ENCODE assay signal across 25 cellular contexts in the genomic region with DNA sequence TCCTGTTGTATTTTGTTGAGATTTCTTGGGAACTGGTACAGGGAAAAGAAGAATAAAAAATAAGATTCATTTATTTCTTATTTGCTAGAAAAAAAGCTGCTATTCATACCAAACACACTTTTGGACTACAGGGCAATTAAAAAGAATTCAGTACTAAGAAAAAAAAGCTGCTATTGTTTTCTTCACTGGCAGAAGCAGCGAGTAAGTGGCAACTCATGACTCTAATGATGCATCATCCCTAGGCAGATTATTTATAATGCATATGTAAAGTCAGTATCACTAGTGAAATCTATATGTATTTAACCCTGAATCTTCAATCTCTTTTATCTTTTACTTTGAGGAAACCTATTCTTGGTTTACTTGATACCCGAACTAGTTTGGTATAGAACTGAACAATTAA. TPM values are rescaled to one million over a fixed set of nuclear protein-coding genes. Genes with fewer than 3 reads are reported as not detected.
A peak's percentile ranks its signal among the peaks of the same experiment; 100 is the strongest.
DNase-seq lines count a peak whose midpoint lies in the region; TF ChIP-seq lines count a peak whose summit lies in the region.
"Had no signal": no experiment of that assay in that cellular context is flagged by ENCODE, and none has a peak within 500 bp of the region (broad histone marks: within the 10 kb centered on the region; RNA-seq: fewer than 3 reads in every experiment).

No MANE protein-coding gene starts in this region.

- H3K36me3 ChIP-seq in DOHH2 (ENCODE audit: control insufficient read depth, low read length) (0 out of 2 replicates have a peak, but pooled peaks cover 4% of the 10 kb centered on the region), Karpas-422 (ENCODE audit: insufficient read depth, low read length) (peaks cover 9% of the 10 kb centered on the region)
- H3K36me3 ChIP-seq in CD4-positive, alpha-beta memory T cell (ENCODE audit: insufficient read depth, low read length), result no peaks in the 10 kb centered on the region
- H3K36me3 ChIP-seq: tibial artery had no signal

- H3K9me2 ChIP-seq in DOHH2 (replicated peaks; ENCODE audit: control insufficient read depth, low read length) (no peaks in the 10 kb centered on the region), Karpas-422 (replicated peaks; ENCODE audit: insufficient read depth, low read length) (no peaks in the 10 kb centered on the region)

- H3K27me3 ChIP-seq in DOHH2 (ENCODE audit: control insufficient read depth, low read length) (no peaks in the 10 kb centered on the region), Karpas-422 (ENCODE audit: low read length) (no peaks in the 10 kb centered on the region)
- no peaks in the 10 kb centered on the region for H3K27me3 ChIP-seq in CD4-positive, alpha-beta memory T cell (ENCODE audit: insufficient read depth, low read length)
- H3K27me3 ChIP-seq: gastrocnemius medialis, tibial artery had no signal

- peaks cover 43% of the 10 kb centered on the region for H3K4me1 Mint-ChIP-seq in chondrocyte (ENCODE audit: low read depth)
- H3K4me1 Mint-ChIP-seq in CD4-positive, alpha-beta memory T cell, result peaks cover 19 to 31% (median 27%) of the 10 kb centered on the region in 4 donors
- H3K4me1 Mint-ChIP-seq: nephron had no signal

- TF ChIP-seq CTCF in DOHH2 (IDR thresholded peaks at IDR 0.05; ENCODE audit: low read depth, low read length, poor library complexity, severe bottlenecking) (no peak), chondrocyte (IDR thresholded peaks at IDR 0.05) (no peak)

- peak overlapping the region; percentile 39 for H3K27ac Mint-ChIP-seq in chondrocyte (ENCODE audit: unreplicated experiment)
- H3K27ac Mint-ChIP-seq in CD4-positive, alpha-beta memory T cell, result no peak overlapping the region
- H3K27ac Mint-ChIP-seq: activated naive CD8-positive, alpha-beta T cell treated with anti-CD3 and anti-CD28 coated beads, Interleukin-2, amount 10 ng/mL, durations not matched to agents 7 days and 5 days; nephron; stimulated activated naive CD8-positive, alpha-beta T cell treated with anti-CD3 and anti-CD28 coated beads, Interleukin-15, Interleukin-2, amounts not matched to agents 100 ng/mL and 50 ng/mL, for 24 hours had no signal

- H3K9me3 Mint-ChIP-seq in chondrocyte (ENCODE audit: low read depth), result no peaks in the 10 kb centered on the region
- H3K9me3 Mint-ChIP-seq in CD4-positive, alpha-beta memory T cell, result no peaks in the 10 kb centered on the region
- H3K9me3 Mint-ChIP-seq: activated naive CD8-positive, alpha-beta T cell treated with anti-CD3 and anti-CD28 coated beads, Interleukin-2, amount 10 ng/mL, durations not matched to agents 7 days and 5 days; GM23338; stimulated activated naive CD8-positive, alpha-beta T cell treated with anti-CD3 and anti-CD28 coated beads, Interleukin-15, Interleukin-2, amounts not matched to agents 100 ng/mL and 50 ng/mL, for 24 hours had no signal

- H3K4me3 Mint-ChIP-seq in chondrocyte (ENCODE audit: unreplicated experiment), result no peak overlapping the region
- H3K4me3 Mint-ChIP-seq in CD4-positive, alpha-beta memory T cell, result no peak overlapping the region
- H3K4me3 Mint-ChIP-seq: activated naive CD8-positive, alpha-beta T cell treated with anti-CD3 and anti-CD28 coated beads, Interleukin-2, amount 10 ng/mL, durations not matched to agents 7 days and 5 days; GM23338; nephron; stimulated activated naive CD8-positive, alpha-beta T cell treated with anti-CD3 and anti-CD28 coated beads, Interleukin-15, Interleukin-2, amounts not matched to agents 100 ng/mL and 50 ng/mL, for 24 hours had no signal

- H3K79me2 ChIP-seq in DOHH2 (ENCODE audit: control insufficient read depth, low read length) (no peaks in the 10 kb centered on the region), Karpas-422 (ENCODE audit: low read length) (peaks cover 70% of the 10 kb centered on the region)
- H3K79me2 ChIP-seq: parathyroid adenoma had no signal

- H4K20me1 ChIP-seq in DOHH2 (ENCODE audit: control insufficient read depth, insufficient read depth, low read depth, low read length) (no peaks in the 10 kb centered on the region), Karpas-422 (ENCODE audit: insufficient read depth, low read depth, low read length) (no peaks in the 10 kb centered on the region)

- H3K36me3 Mint-ChIP-seq in chondrocyte (ENCODE audit: low read depth), result peaks cover 19% of the 10 kb centered on the region
- peaks cover 0 to 8% of the 10 kb centered on the region in 2 donors for H3K36me3 Mint-ChIP-seq in CD4-positive, alpha-beta memory T cell

- no peaks in the 10 kb centered on the region for H3F3A ChIP-seq in DOHH2 (ENCODE audit: control insufficient read depth, insufficient read depth)

- H3K27ac ChIP-seq in DOHH2 (ENCODE audit: low read depth, low read length) (no peak overlapping the region), Karpas-422 (ENCODE audit: low read length) (peak overlapping the region; percentile 53)
- H3K27ac ChIP-seq in CD4-positive, alpha-beta memory T cell (ENCODE audit: low read depth, low read length), result no peak overlapping the region
- H3K27ac ChIP-seq: gastrocnemius medialis, parathyroid adenoma, tibial artery had no signal

- H3K9me3 ChIP-seq in DOHH2 (ENCODE audit: control insufficient read depth, insufficient read depth, low read length) (no peaks in the 10 kb centered on the region), Karpas-422 (ENCODE audit: low read length) (no peaks in the 10 kb centered on the region)
- H3K9me3 ChIP-seq in CD4-positive, alpha-beta memory T cell (ENCODE audit: control insufficient read depth in 1 of 2, low read length in 2 of 2), result no peaks in the 10 kb centered on the region
- H3K9me3 ChIP-seq: gastrocnemius medialis, mucosa of descending colon, tibial artery had no signal

- intact Hi-C loops in CD4-positive, alpha-beta memory T cell (cut with micrococcal nuclease), result no loop called here

- H3K27me3 Mint-ChIP-seq in chondrocyte (ENCODE audit: low read depth), result no peaks in the 10 kb centered on the region
- H3K27me3 Mint-ChIP-seq in CD4-positive, alpha-beta memory T cell, result no peaks in the 10 kb centered on the region
- H3K27me3 Mint-ChIP-seq: activated naive CD8-positive, alpha-beta T cell treated with anti-CD3 and anti-CD28 coated beads, Interleukin-2, amount 10 ng/mL, durations not matched to agents 7 days and 5 days; stimulated activated naive CD8-positive, alpha-beta T cell treated with anti-CD3 and anti-CD28 coated beads, Interleukin-15, Interleukin-2, amounts not matched to agents 100 ng/mL and 50 ng/mL, for 24 hours had no signal

- H2AFZ ChIP-seq in Karpas-422 (ENCODE audit: low read length), result no peak overlapping the region
- H2AFZ ChIP-seq: GM23338, parathyroid adenoma had no signal

- peak overlapping the region; percentile 3; the same call in 1 of the 2 replicates for H3K4me2 ChIP-seq in DOHH2 (ENCODE audit: low read length)
- peak overlapping the region; percentile 55 for H3K4me2 ChIP-seq in Karpas-422 (ENCODE audit: low read depth, low read length, poor library complexity, severe bottlenecking)
- H3K4me2 ChIP-seq: GM23338 had no signal

- CTCF ChIA-PET in CD4-positive, alpha-beta memory T cell (lab: Charles Lee; ENCODE audit: partially characterized antibody), result interaction anchor here (0.7 to 5.1 kb wide), 3 partner anchors 11 to 267 kb away, joined by 3 to 30 read pairs (median 3); no protein-coding TSS in a partner anchor

- DNase-seq in Karpas-422, result peak; percentile 50
- no peak for DNase-seq in chondrocyte (ENCODE audit: low spot score)
- peak; percentile 76 for DNase-seq in medulla oblongata (ENCODE audit: extremely low spot score)
- DNase-seq in stimulated activated CD4-positive, alpha-beta T cell treated with anti-CD3 and anti-CD28 coated beads, Interleukin-12 subunit alpha, Interleukin-12 subunit beta, amount 100 ng/mL, for 4 hours, result no peak
- no peak for DNase-seq in stimulated activated naive CD4-positive, alpha-beta T cell treated with Interleukin-2 at 50 U/mL for 16 hours (lab: John Stamatoyannopoulos, UW)
- no peak for DNase-seq in OCI-M1 (lab: John Stamatoyannopoulos, UW)
- DNase-seq in CD4-positive, alpha-beta memory T cell, result no peak
- DNase-seq: activated CD4-positive, alpha-beta T cell treated with anti-CD3 and anti-CD28 coated beads, Interleukin-2, amount 50 U/mL, for 1 hour; activated CD8-positive, alpha-beta memory T cell treated with anti-CD3 and anti-CD28 coated beads, Interleukin-2, amount 50 U/mL, for 4 hours; activated naive CD8-positive, alpha-beta T cell treated with anti-CD3 and anti-CD28 coated beads, Interleukin-2, amount 10 ng/mL, durations not matched to agents 7 days and 5 days; C1 segment of cervical spinal cord; effector memory CD4-positive, alpha-beta T cell; gastrocnemius medialis; hypothalamus; mucosa of descending colon; NCI-H1417; NCI-H446 treated with DMSO at 0.1 percent for 48 hours; right cardiac atrium; T1000; tibial artery had no signal

- peaks cover 18% of the 10 kb centered on the region for H3K4me1 ChIP-seq in DOHH2 (ENCODE audit: control insufficient read depth, low read length)
- peaks cover 35% of the 10 kb centered on the region for H3K4me1 ChIP-seq in Karpas-422 (ENCODE audit: low read length)
- H3K4me1 ChIP-seq in CD4-positive, alpha-beta memory T cell (ENCODE audit: insufficient read depth, low read length), result peaks cover 16% of the 10 kb centered on the region
- H3K4me1 ChIP-seq: parathyroid adenoma had no signal

- no peak overlapping the region for H3K9ac ChIP-seq in Karpas-422 (ENCODE audit: low read length)
- H3K9ac ChIP-seq: parathyroid adenoma had no signal

- H3K4me3 ChIP-seq in DOHH2 (ENCODE audit: low read length), result no peak overlapping the region
- peak overlapping the region; percentile 9; the same call in 1 of the 2 replicates for H3K4me3 ChIP-seq in Karpas-422 (ENCODE audit: low read length)
- H3K4me3 ChIP-seq in CD4-positive, alpha-beta memory T cell (ENCODE audit: low read length in 2 of 2), result no peak overlapping the region
- H3K4me3 ChIP-seq: gastrocnemius medialis, GM23338, mucosa of descending colon, tibial artery had no signal

- POLR2A ChIA-PET in CD4-positive, alpha-beta memory T cell (lab: Charles Lee; ENCODE audit: partially characterized antibody), result no interaction called here

RNA-seq across cellular contexts. Expression of gene PFN2, which starts 15.2 kb away (rescaled TPM):
- 90.2 and 137 TPM in 2 replicates for total RNA-seq in Karpas-422 (2014; rRNA removed; shearing (Covaris generic); ENCODE audit: low replicate concordance)
- 430 to 447 TPM (median 437 TPM) in 3 replicates for total RNA-seq in chondrocyte
- total RNA-seq in CD4-positive, alpha-beta memory T cell, result 10 to 100 TPM; 10.6 to 14.1 TPM
- 10 to 100 TPM in 1 of 2 donors, 1 to 10 TPM in 1; 6.8 to 16.9 TPM for polyA plus RNA-seq in CD4-positive, alpha-beta memory T cell

Comparison
In these comparisons a context has a peak if more than half of its experiments do, and no peak if none do; other contexts are left out.
1. DNase-seq: peak in Karpas-422 (single experiment) and medulla oblongata (single experiment); none in chondrocyte (single experiment), stimulated activated CD4-positive, alpha-beta T cell treated with anti-CD3 and anti-CD28 coated beads, Interleukin-12 subunit alpha, Interleukin-12 subunit beta, amount 100 ng/mL, for 4 hours (single experiment), stimulated activated naive CD4-positive, alpha-beta T cell treated with Interleukin-2 at 50 U/mL for 16 hours (single experiment), OCI-M1 (single experiment) and CD4-positive, alpha-beta memory T cell (0 of 5).